Comparison of ENCODE assay signal across 14 cellular contexts in genomic region chr7:85068796-85069195, GRCh38.
A peak's percentile ranks its signal among the peaks of the same experiment; 100 is the strongest.
DNase-seq lines count a peak whose midpoint lies in the region; ATAC-seq and TF ChIP-seq lines count a peak whose summit lies in the region.
"Had no signal": no experiment of that assay in that cellular context is flagged by ENCODE, and none has a peak within 500 bp of the region (broad histone marks: within the 10 kb centered on the region; RNA-seq: fewer than 3 reads in every experiment).

No MANE protein-coding gene starts in this region.

- intact Hi-C loops in dorsolateral prefrontal cortex (cut with DNase I), result no loop called here

- no peak overlapping the region for H3K27ac Mint-ChIP-seq in T-helper 17 cell
- H3K27ac Mint-ChIP-seq: activated T-helper 17 cell treated with anti-CD3 and anti-CD28 coated beads, Interleukin-2, amount 50 U/mL, for 72 hours had no signal

- no peaks in the 10 kb centered on the region for H3K9me3 ChIP-seq in fibroblast of lung (ENCODE audit: control insufficient read depth, insufficient read depth, low read depth, low read length)
- no peaks in the 10 kb centered on the region for H3K9me3 ChIP-seq in T-helper 17 cell (ENCODE audit: control insufficient read depth, low read length, poor library complexity, severe bottlenecking)

- no peaks in the 10 kb centered on the region for H3K79me2 ChIP-seq in fibroblast of lung (ENCODE audit: control insufficient read depth, insufficient read depth, low read length)

- no peak overlapping the region for H2AFZ ChIP-seq in fibroblast of lung (ENCODE audit: low read length)

- no peaks in the 10 kb centered on the region for H4K20me1 ChIP-seq in fibroblast of lung (ENCODE audit: control insufficient read depth, extremely low read depth, insufficient read depth, low read length)

- peak; percentile 42 for DNase-seq in GM04504 (ENCODE audit: low read depth)
- peak; percentile 44 for DNase-seq in RKO (ENCODE audit: low spot score)
- DNase-seq in fibroblast of lung (ENCODE audit: low read depth in 2 of 2), result peak; percentile 84 to 93
- peak; percentile 46 for DNase-seq in renal cortical epithelial cell (ENCODE audit: low read depth)
- no peak for DNase-seq in T-helper 17 cell
- no peak for DNase-seq in NCI-H524 (lab: John Stamatoyannopoulos, UW)
- no peak for DNase-seq in dorsolateral prefrontal cortex
- DNase-seq: activated CD4-positive, alpha-beta T cell treated with anti-CD3 and anti-CD28 coated beads for 4 hours; NCI-H1048; NCI-H526; substantia nigra; SW 1271 had no signal

- H3K4me1 ChIP-seq in fibroblast of lung (ENCODE audit: control insufficient read depth, extremely low read depth, insufficient read depth, low read length), result no peaks in the 10 kb centered on the region

- ATAC-seq in T-helper 17 cell, result no peak
- ATAC-seq in GM18870 (IDR thresholded peaks at IDR 0.05; ENCODE audit: unreplicated experiment), result no peak
- ATAC-seq: activated T-helper 17 cell treated with anti-CD3 and anti-CD28 coated beads, Interleukin-2, amount 50 U/mL, for 72 hours had no signal

- no peaks in the 10 kb centered on the region for H3K36me3 Mint-ChIP-seq in T-helper 17 cell (ENCODE audit: low read depth)

- no peak for TF ChIP-seq CTCF in fibroblast of lung (conservative IDR thresholded peaks at IDR 0.05 in 1 of 2, IDR thresholded peaks at IDR 0.05 in 1 of 2; ENCODE audit: low read depth in 1 of 2, low read length in 2 of 2)
- no peak for TF ChIP-seq CTCF in dorsolateral prefrontal cortex (IDR thresholded peaks at IDR 0.05 in 54 of 56, conservative IDR thresholded peaks at IDR 0.05 in 2 of 56; ENCODE audit: low read depth in 1 of 56, partially characterized antibody in 56 of 56)

- H3K27me3 Mint-ChIP-seq in T-helper 17 cell, result no peaks in the 10 kb centered on the region
- H3K27me3 Mint-ChIP-seq: activated T-helper 17 cell treated with anti-CD3 and anti-CD28 coated beads, Interleukin-2, amount 50 U/mL, for 72 hours had no signal

- H3K9ac ChIP-seq in fibroblast of lung (ENCODE audit: insufficient read depth, low read length), result no peak overlapping the region

- no peak overlapping the region for H3K27ac ChIP-seq in fibroblast of lung (ENCODE audit: insufficient read depth, low read length)
- H3K27ac ChIP-seq in dorsolateral prefrontal cortex, result no peak overlapping the region

- H3K4me3 ChIP-seq in fibroblast of lung (replicated peaks in 1 of 4; ENCODE audit: control extremely low read depth in 1 of 4, insufficient read depth in 1 of 4, low read depth in 3 of 4, low read length in 4 of 4) (no peak overlapping the region), dorsolateral prefrontal cortex (no peak overlapping the region)

- H3K36me3 ChIP-seq in fibroblast of lung (ENCODE audit: control insufficient read depth, insufficient read depth, low read length), result no peaks in the 10 kb centered on the region

- H3K27me3 ChIP-seq in fibroblast of lung (ENCODE audit: control insufficient read depth, insufficient read depth, low read length) (no peaks in the 10 kb centered on the region), dorsolateral prefrontal cortex (no peaks in the 10 kb centered on the region)

- H3K4me3 Mint-ChIP-seq in T-helper 17 cell, result no peak overlapping the region
- H3K4me3 Mint-ChIP-seq: activated T-helper 17 cell treated with anti-CD3 and anti-CD28 coated beads, Interleukin-2, amount 50 U/mL, for 72 hours had no signal

- H3K4me2 ChIP-seq in fibroblast of lung (ENCODE audit: extremely low read depth, insufficient read depth, low read length), result no peak overlapping the region

- no peaks in the 10 kb centered on the region for H3K4me1 Mint-ChIP-seq in T-helper 17 cell
- H3K4me1 Mint-ChIP-seq: activated T-helper 17 cell treated with anti-CD3 and anti-CD28 coated beads, Interleukin-2, amount 50 U/mL, for 72 hours had no signal

Comparison
In these comparisons a context has a peak if more than half of its experiments do, and no peak if none do; other contexts are left out.
1. DNase-seq: peak in GM04504 (single experiment), RKO (single experiment), fibroblast of lung (2 of 2) and renal cortical epithelial cell (single experiment); none in T-helper 17 cell (0 of 3), NCI-H524 (0 of 2) and dorsolateral prefrontal cortex (0 of 10).